In genomic region chr3:43995078-43995928, GRCh38 we compare ENCODE assay signal across 8 cellular contexts.
A peak's percentile ranks its signal among the peaks of the same experiment; 100 is the strongest.
DNase-seq lines count a peak whose midpoint lies in the region; ATAC-seq, FAIRE-seq and TF ChIP-seq lines count a peak whose summit lies in the region.

No MANE protein-coding gene starts in this region.

- intact Hi-C loops in stomach (cut with DNase I; ENCODE audit: low total_unique reads): no loop called here

- H3K36me3 ChIP-seq in stomach (no peaks in the 10 kb centered on the region), small intestine (ENCODE audit: control insufficient read depth in 2 of 2, insufficient read depth in 2 of 2, low read length in 2 of 2) (no peaks in the 10 kb centered on the region)

- TF ChIP-seq CTCF in LNCaP clone FGC (IDR thresholded peaks at IDR 0.05; ENCODE audit: control insufficient read depth, extremely low read depth, insufficient read depth) (0 out of 2 replicates have a peak, but pooled peaks have one; percentile 12), stomach (IDR thresholded peaks at IDR 0.05) (no peak)

- H3K4me3 Mint-ChIP-seq in activated T-helper 17 cell treated with anti-CD3 and anti-CD28 coated beads, Interleukin-2, amount 50 U/mL, for 72 hours: peak overlapping the region; percentile 80

- peaks cover 3% of the 10 kb centered on the region for H3K9me3 ChIP-seq in iPS-18c (ENCODE audit: control insufficient read depth, insufficient read depth, low read length)
- peaks cover 0 to 23% (median 17%) of the 10 kb centered on the region in 4 donors for H3K9me3 ChIP-seq in stomach
- H3K9me3 ChIP-seq in small intestine (ENCODE audit: control insufficient read depth, low read depth): no peaks in the 10 kb centered on the region

- FAIRE-seq in small intestine (lab: Jason Lieb, UNC): no peak

- H3K27ac ChIP-seq in stomach: no peak overlapping the region
- H3K27ac ChIP-seq in small intestine (ENCODE audit: low read depth in 1 of 2, low read length in 1 of 2): no peak overlapping the region

- peaks cover 52 to 54% (median 53%) of the 10 kb centered on the region in 4 donors for H3K4me1 ChIP-seq in stomach
- H3K4me1 ChIP-seq in small intestine (ENCODE audit: control insufficient read depth in 2 of 2, insufficient read depth in 1 of 2, low read depth in 1 of 2, low read length in 1 of 2): peaks cover 0 to 12% of the 10 kb centered on the region in 2 donors

- H3K4me3 ChIP-seq in LNCaP clone FGC (ENCODE audit: low read depth, low read length) (peak overlapping the region; percentile 9; the same call in 1 of the 2 replicates), iPS-18c (ENCODE audit: insufficient read depth, low read depth, low read length) (peak overlapping the region; percentile 73), stomach (peak overlapping the region; percentile 24 to 46 (median 28)), small intestine (ENCODE audit: low read depth in 1 of 2, low read length in 2 of 2) (no peak overlapping the region)

- peak; percentile 43 for ATAC-seq in activated T-helper 17 cell treated with anti-CD3 and anti-CD28 coated beads, Interleukin-2, amount 50 U/mL, for 72 hours (replicated peaks)

- H3K4me1 Mint-ChIP-seq in activated T-helper 17 cell treated with anti-CD3 and anti-CD28 coated beads, Interleukin-2, amount 50 U/mL, for 72 hours: peaks cover 4% of the 10 kb centered on the region

- peaks cover 6% of the 10 kb centered on the region for H3K9me3 Mint-ChIP-seq in activated T-helper 17 cell treated with anti-CD3 and anti-CD28 coated beads, Interleukin-2, amount 50 U/mL, for 72 hours

- H3K27me3 ChIP-seq in stomach: peaks cover 44 to 98% (median 74%) of the 10 kb centered on the region in 3 donors
- H3K27me3 ChIP-seq in small intestine (ENCODE audit: control insufficient read depth in 2 of 2, insufficient read depth in 2 of 2, low read length in 2 of 2): peaks cover 25 to 56% of the 10 kb centered on the region in 2 donors

- TF ChIP-seq POLR2A in stomach (IDR thresholded peaks at IDR 0.05): no peak

- no peak for TF ChIP-seq EP300 in stomach (IDR thresholded peaks at IDR 0.05)

- peaks cover 8% of the 10 kb centered on the region for H3K36me3 Mint-ChIP-seq in activated T-helper 17 cell treated with anti-CD3 and anti-CD28 coated beads, Interleukin-2, amount 50 U/mL, for 72 hours (ENCODE audit: low read depth)

- H3K27me3 Mint-ChIP-seq in activated T-helper 17 cell treated with anti-CD3 and anti-CD28 coated beads, Interleukin-2, amount 50 U/mL, for 72 hours: peaks cover 83% of the 10 kb centered on the region

- H3K27ac Mint-ChIP-seq in activated T-helper 17 cell treated with anti-CD3 and anti-CD28 coated beads, Interleukin-2, amount 50 U/mL, for 72 hours: no peak overlapping the region

- WGBS in stomach, 5 donors: 0 to 3% (median 1%) methylated on average over 30 to 90 of the region's 90 CpGs
- WGBS in small intestine, 3 donors: 1 to 2% (median 2%) methylated on average over 69 to 90 of the region's 90 CpGs

- DNase-seq in SIG-M5 treated with dmso at 0.1 percent for 504 hours (lab: John Stamatoyannopoulos, UW; ENCODE audit: unreplicated experiment) (peak; percentile 14), SIG-M5 (lab: John Stamatoyannopoulos, UW) (no peak), LNCaP clone FGC (ENCODE audit: low read depth) (no peak), stomach (no peak), small intestine (no peak), putamen (ENCODE audit: low spot score) (no peak)

Comparison
In these comparisons a context has a peak if more than half of its experiments do, and no peak if none do; other contexts are left out.
1. H3K4me3 ChIP-seq: peak in LNCaP clone FGC (single experiment), iPS-18c (single experiment) and stomach (4 of 4); none in small intestine (0 of 2).